ENCODE assay signal across 9 cellular contexts in genomic region chr10:79407811-79408795, GRCh38. TPM values are rescaled to one million over a fixed set of nuclear protein-coding genes. Genes with fewer than 3 reads are reported as not detected.
A peak's percentile ranks its signal among the peaks of the same experiment; 100 is the strongest.
DNase-seq lines count a peak whose midpoint lies in the region; ATAC-seq and TF ChIP-seq lines count a peak whose summit lies in the region.
"Had no signal": no experiment of that assay in that cellular context is flagged by ENCODE, and none has a peak within 500 bp of the region (broad histone marks: within the 10 kb centered on the region; RNA-seq: fewer than 3 reads in every experiment).

No MANE protein-coding gene starts in this region.

- intact Hi-C loops in natural killer cell (cut with micrococcal nuclease) = no loop called here

- H4K20me1 ChIP-seq in osteoblast (ENCODE audit: insufficient read depth, low read length) = peaks cover 36% of the 10 kb centered on the region

- no peaks in the 10 kb centered on the region for H3K27me3 Mint-ChIP-seq in natural killer cell (ENCODE audit: low read depth in 2 of 2)

- TF ChIP-seq POLR2A in gastroesophageal sphincter (IDR thresholded peaks at IDR 0.05) = no peak

- no peak overlapping the region for H3K27ac Mint-ChIP-seq in natural killer cell

- peaks cover 45% of the 10 kb centered on the region for H3K79me2 ChIP-seq in osteoblast (ENCODE audit: insufficient read depth, low read length)

- H3K36me3 Mint-ChIP-seq in natural killer cell = no peaks in the 10 kb centered on the region

- TF ChIP-seq CTCF in gastroesophageal sphincter (IDR thresholded peaks at IDR 0.05) = no peak
- no peak for TF ChIP-seq CTCF in osteoblast (IDR thresholded peaks at IDR 0.05; ENCODE audit: extremely low read depth, low read depth, low read length)
- no peak for TF ChIP-seq CTCF in natural killer cell (IDR thresholded peaks at IDR 0.05)

- no peak overlapping the region for H3K4me3 Mint-ChIP-seq in natural killer cell

- H3K36me3 ChIP-seq in adipocyte (ENCODE audit: control insufficient read depth, insufficient read depth, low read length, severe bottlenecking) (peaks cover 23% of the 10 kb centered on the region), gastroesophageal sphincter (no peaks in the 10 kb centered on the region), osteoblast (ENCODE audit: insufficient read depth, low read length) (no peaks in the 10 kb centered on the region)

- no peaks in the 10 kb centered on the region for H3K27me3 ChIP-seq in adipocyte (replicated peaks; ENCODE audit: control insufficient read depth, insufficient read depth, low read length)
- H3K27me3 ChIP-seq in gastroesophageal sphincter = no peaks in the 10 kb centered on the region
- no peaks in the 10 kb centered on the region for H3K27me3 ChIP-seq in osteoblast (ENCODE audit: insufficient read depth, low read length)

- no peak for TF ChIP-seq EP300 in gastroesophageal sphincter (IDR thresholded peaks at IDR 0.05)

- peak overlapping the region; percentile 59 for H3K9ac ChIP-seq in adipocyte (ENCODE audit: low read length)

- H3K4me1 Mint-ChIP-seq in natural killer cell = peaks cover 13 to 24% of the 10 kb centered on the region in 2 donors

- H3K4me2 ChIP-seq in osteoblast (ENCODE audit: insufficient read depth, low read length) = peak overlapping the region; percentile 1

- ATAC-seq in gastroesophageal sphincter = peak; percentile 57
- ATAC-seq in natural killer cell = no peak

- DNase-seq in AG08395 (ENCODE audit: low spot score) = peak; percentile 81
- DNase-seq in adipocyte (ENCODE audit: low read depth) = peak; percentile 88
- DNase-seq in osteoblast (ENCODE audit: insufficient read length, low spot score, missing footprints) = peak; percentile 95
- no peak for DNase-seq in natural killer cell
- DNase-seq in SKM-1 (lab: John Stamatoyannopoulos, UW; ENCODE audit: unreplicated experiment) = no peak
- DNase-seq in NCI-H2171 (lab: John Stamatoyannopoulos, UW) = no peak
- DNase-seq in NCI-H187 treated with DMSO at 0.1 percent for 48 hours (lab: John Stamatoyannopoulos, UW) = no peak
- DNase-seq: central memory CD4-positive, alpha-beta T cell had no signal

- H3K9me3 ChIP-seq in adipocyte (ENCODE audit: control insufficient read depth, low read length) (no peaks in the 10 kb centered on the region), gastroesophageal sphincter (no peaks in the 10 kb centered on the region), osteoblast (ENCODE audit: low read depth, low read length) (no peaks in the 10 kb centered on the region)

- WGBS in gastroesophageal sphincter (ENCODE audit: low coverage in 1 of 2), 2 donors = 33 to 45% methylated on average over 8 to 12 of the region's 17 CpGs

- H3K27ac ChIP-seq in gastroesophageal sphincter (peak overlapping the region in 1 of 4 donors; percentile 2), osteoblast (ENCODE audit: low read depth, low read length) (no peak overlapping the region)

- H2AFZ ChIP-seq in osteoblast (ENCODE audit: low read length) = no peak overlapping the region

- no peaks in the 10 kb centered on the region for H3K9me3 Mint-ChIP-seq in natural killer cell

- H3K4me1 ChIP-seq in adipocyte (ENCODE audit: control insufficient read depth, insufficient read depth, low read length) (peaks cover 71% of the 10 kb centered on the region), gastroesophageal sphincter (peaks cover 0 to 21% (median 10%) of the 10 kb centered on the region in 3 donors), osteoblast (ENCODE audit: insufficient read depth, low read length) (peaks cover 41% of the 10 kb centered on the region)

- no peak overlapping the region for H3K4me3 ChIP-seq in adipocyte (ENCODE audit: low read length)
- H3K4me3 ChIP-seq in gastroesophageal sphincter = no peak overlapping the region
- H3K4me3 ChIP-seq in osteoblast (ENCODE audit: insufficient read depth, low read length) = no peak overlapping the region

RNA-seq across cellular contexts. Expression of gene ZCCHC24, which starts 37.3 kb away (rescaled TPM):
- total RNA-seq in gastroesophageal sphincter (100 to 1,000 TPM in 1 of 4 donors, 10 to 100 TPM in 3; 60.5 to 186 (median 84.1) TPM), osteoblast (48.5 and 69.5 TPM in 2 replicates), natural killer cell (1 to 10 TPM; 2.8 to 4.0 (median 3.6) TPM)

Comparison
In these comparisons a context has a peak if more than half of its experiments do, and no peak if none do; other contexts are left out.
1. DNase-seq: peak in AG08395 (single experiment), adipocyte (single experiment) and osteoblast (single experiment); none in natural killer cell (single experiment), SKM-1 (single experiment), NCI-H2171 (single experiment) and NCI-H187 treated with DMSO at 0.1 percent for 48 hours (single experiment).